8 cellular contexts compared by ENCODE assay signal in genomic region chr22:19480173-19480568, GRCh38. TPM values are rescaled to one million over a fixed set of nuclear protein-coding genes. Genes with fewer than 3 reads are reported as not detected.
DNase-seq lines count a peak whose midpoint lies in the region; ATAC-seq and TF ChIP-seq lines count a peak whose summit lies in the region.

No MANE protein-coding gene starts in this region.

- no peaks in the 10 kb centered on the region for H3F3A ChIP-seq in PC-3 (ENCODE audit: low read length, unreplicated experiment)

- peak; percentile 53 for DNase-seq in NCI-H748 (lab: John Stamatoyannopoulos, UW; ENCODE audit: unreplicated experiment)
- DNase-seq in NCI-H748 treated with DMSO at 0.1 percent for 48 hours (lab: John Stamatoyannopoulos, UW), result no peak
- DNase-seq in PC-3, result no peak
- no peak for DNase-seq in fibroblast of pulmonary artery (ENCODE audit: low read depth)

- intact Hi-C loops in PC-3 (cut with micrococcal nuclease), result no loop called here

- TF ChIP-seq CTCF in PC-3 (conservative IDR thresholded peaks at IDR 0.05; ENCODE audit: low read depth, low read length) (no peak), fibroblast of pulmonary artery (IDR thresholded peaks at IDR 0.05; ENCODE audit: low read length, missing control alignments) (no peak)

- CTCF ChIA-PET in PC-3 (lab: Charles Lee), result interaction anchor here (1.6 kb wide), 1 partner anchor 149 kb away, joined by 6 read pairs; no protein-coding TSS in a partner anchor

- peak overlapping the region; percentile 88 for H3K4me3 ChIP-seq in PC-3 (ENCODE audit: low read length)
- peak overlapping the region; percentile 93 for H3K4me3 ChIP-seq in fibroblast of pulmonary artery (replicated peaks; ENCODE audit: low read depth, low read length)
- peak overlapping the region; percentile 27 to 70 (median 65) for H3K4me3 ChIP-seq in skeletal muscle tissue (ENCODE audit: low read length in 3 of 3)

- H3K4me2 ChIP-seq in PC-3 (ENCODE audit: low read length), result peak overlapping the region; percentile 88

- no peaks in the 10 kb centered on the region for H3K9me2 ChIP-seq in PC-3 (replicated peaks; ENCODE audit: low read length)

- H3K27me3 ChIP-seq in PC-3 (ENCODE audit: low read length) (no peaks in the 10 kb centered on the region), skeletal muscle tissue (ENCODE audit: control insufficient read depth in 3 of 3, insufficient read depth in 3 of 3, low read length in 3 of 3) (no peaks in the 10 kb centered on the region)

- H3K79me2 ChIP-seq in PC-3 (ENCODE audit: low read length), result peaks cover 62% of the 10 kb centered on the region

- H3K9ac ChIP-seq in PC-3 (ENCODE audit: low read length) (peak overlapping the region; percentile 97), skeletal muscle tissue (ENCODE audit: low read depth in 1 of 3, low read length in 3 of 3) (peak overlapping the region in 1 of 3 donors; percentile 96)

- H3K4me1 ChIP-seq in PC-3 (ENCODE audit: insufficient read depth, low read length) (peaks cover 11% of the 10 kb centered on the region), skeletal muscle tissue (ENCODE audit: control insufficient read depth in 3 of 3, insufficient read depth in 3 of 3, low read length in 3 of 3) (peaks cover 21 to 33% (median 22%) of the 10 kb centered on the region in 3 donors)

- peaks cover 28% of the 10 kb centered on the region for H4K20me1 ChIP-seq in PC-3 (ENCODE audit: low read length)

- POLR2A ChIA-PET in PC-3 (lab: Charles Lee; ENCODE audit: unreplicated experiment), result no interaction called here

- no peaks in the 10 kb centered on the region for H3K9me3 ChIP-seq in PC-3 (ENCODE audit: low read length)
- no peaks in the 10 kb centered on the region for H3K9me3 ChIP-seq in skeletal muscle tissue (ENCODE audit: control insufficient read depth in 3 of 3, low read length in 3 of 3)

- no peak for ATAC-seq in PC-3
- no peak for ATAC-seq in GM21786 (IDR thresholded peaks at IDR 0.05; ENCODE audit: unreplicated experiment)
- no peak for ATAC-seq in HG03175 (IDR thresholded peaks at IDR 0.05; ENCODE audit: unreplicated experiment)
- no peak for ATAC-seq in GM21737 (IDR thresholded peaks at IDR 0.05; ENCODE audit: unreplicated experiment)

- no peak overlapping the region for H3K27ac ChIP-seq in PC-3 (ENCODE audit: low read length)
- H3K27ac ChIP-seq in skeletal muscle tissue (ENCODE audit: low read depth, low read length), result no peak overlapping the region

- peaks cover 21% of the 10 kb centered on the region for H3K36me3 ChIP-seq in PC-3 (ENCODE audit: low read depth, low read length)
- H3K36me3 ChIP-seq in skeletal muscle tissue (ENCODE audit: control insufficient read depth in 3 of 3, insufficient read depth in 3 of 3, low read length in 3 of 3), result peaks cover 4 to 5% (median 4%) of the 10 kb centered on the region in 3 donors

- BruUV-seq in PC-3 (replicated peaks; lab: Mats Ljungman, UMichigan), result no TSS peak

- peak overlapping the region; percentile 74 for H2AFZ ChIP-seq in PC-3 (ENCODE audit: low read length)

RNA-seq across cellular contexts. Expression of gene CDC45, which starts 0.5 kb away (rescaled TPM):
- 70.9 and 77.1 TPM in 2 replicates for total RNA-seq in PC-3 (2014; rRNA removed)
- 3.1 TPM for total RNA-seq in skeletal muscle tissue

RNA-seq across cellular contexts. Expression of gene UFD1, which starts 1.2 kb away (rescaled TPM):
- total RNA-seq in PC-3 (2014; rRNA removed) (92.6 and 95.7 TPM in 2 replicates), skeletal muscle tissue (37.1 TPM)

RNA-seq across cellular contexts. Expression of gene C22orf39, which starts 32.7 kb away (rescaled TPM):
- 22.2 and 25.0 TPM in 2 replicates for total RNA-seq in PC-3 (2014; rRNA removed)
- 29.2 TPM for total RNA-seq in skeletal muscle tissue

RNA-seq across cellular contexts. Expression of gene CLDN5, which starts 44.0 kb away (rescaled TPM):
- total RNA-seq in PC-3 (2014; rRNA removed) (0.47 TPM in 1 of 2 replicates, not detected in the other), skeletal muscle tissue (84.0 TPM)

RNA-seq across cellular contexts. Expression of gene MRPL40, which starts 47.8 kb away (rescaled TPM):
- 49.4 and 55.1 TPM in 2 replicates for total RNA-seq in PC-3 (2014; rRNA removed)
- 34.4 TPM for total RNA-seq in skeletal muscle tissue

Comparison
In these comparisons a context has a peak if more than half of its experiments do, and no peak if none do; other contexts are left out.
1. RNA of gene CDC45, which starts 0.5 kb away (total RNA-seq): 70.9 to 77.1 TPM in PC-3; 3.1 TPM in skeletal muscle tissue (single experiment); every median in the first group is over 10 times any median in the second.
2. Peak in every context shown above with its lines, with median percentiles within 50 percentile points of each other: H3K4me3 ChIP-seq.